In the genomic region with DNA sequence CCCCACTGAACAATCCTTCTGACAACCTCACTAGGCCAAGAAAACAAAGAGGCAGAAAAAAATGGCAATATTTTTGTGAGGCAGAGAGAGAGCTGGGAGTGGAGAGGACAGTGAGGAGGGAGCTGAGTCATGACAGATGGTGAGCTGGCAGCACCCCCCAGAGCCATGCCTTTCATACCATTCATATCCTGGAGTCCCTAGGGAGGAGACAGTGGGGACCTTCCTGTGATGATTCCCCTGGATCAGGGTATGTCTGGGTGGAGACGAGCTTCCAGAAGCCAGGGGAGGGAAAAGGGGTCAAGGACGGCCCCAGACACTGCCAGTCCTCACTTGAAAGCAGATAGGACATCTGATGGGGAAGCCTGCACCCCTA, we compare ENCODE assay signal across 15 cellular contexts.
DNase-seq lines count a peak whose midpoint lies in the region; ATAC-seq and TF ChIP-seq lines count a peak whose summit lies in the region.
"Had no signal": no experiment of that assay in that cellular context is flagged by ENCODE, and none has a peak within 500 bp of the region (broad histone marks: within the 10 kb centered on the region; RNA-seq: fewer than 3 reads in every experiment).

No MANE protein-coding gene starts in this region.

- H3K27me3 ChIP-seq in AG04450 (ENCODE audit: control insufficient read depth, insufficient read depth, low read length) (no peaks in the 10 kb centered on the region), kidney epithelial cell (ENCODE audit: control insufficient read depth, insufficient read depth, low read length) (no peaks in the 10 kb centered on the region), gastrocnemius medialis (no peaks in the 10 kb centered on the region)
- H3K27me3 ChIP-seq: upper lobe of left lung had no signal

- CTCF ChIA-PET in AG04450 (lab: Charles Lee): interaction anchor here (0.6 kb wide), 1 partner anchor 171 kb away, joined by 3 read pairs; no protein-coding TSS in a partner anchor

- intact Hi-C loops in gastrocnemius medialis (cut with DNase I; ENCODE audit: low total_unique reads): no loop called here

- in situ Hi-C loops in astrocyte of the spinal cord (cut with HindIII; ENCODE audit: low sequenced_read_pairs): no loop called here
- in situ Hi-C loops in gastrocnemius medialis (cut with MboI; ENCODE audit: low sequenced_read_pairs in 4 of 4): no loop called here

- POLR2A ChIA-PET in AG04450 (lab: Yijun Ruan, JAX): no interaction called here

- H3K4me3 ChIP-seq in AG04450 (ENCODE audit: low read depth, low read length) (no peak overlapping the region), astrocyte of the spinal cord (ENCODE audit: low read depth, low read length) (no peak overlapping the region), kidney epithelial cell (ENCODE audit: low read depth, low read length) (no peak overlapping the region), gastrocnemius medialis (no peak overlapping the region)
- H3K4me3 ChIP-seq: upper lobe of left lung had no signal

- H3K9me3 ChIP-seq in AG04450 (ENCODE audit: control insufficient read depth, insufficient read depth, low read length) (no peaks in the 10 kb centered on the region; the same call in 1 of the 2 replicates), gastrocnemius medialis (no peaks in the 10 kb centered on the region)
- H3K9me3 ChIP-seq: upper lobe of left lung had no signal

- TF ChIP-seq CTCF in AG04450 (IDR thresholded peaks at IDR 0.05; ENCODE audit: low read depth, low read length): no peak
- no peak for TF ChIP-seq CTCF in astrocyte of the spinal cord (IDR thresholded peaks at IDR 0.05; ENCODE audit: low read depth, low read length)
- no peak for TF ChIP-seq CTCF in kidney epithelial cell (IDR thresholded peaks at IDR 0.05; ENCODE audit: insufficient read depth, low read length, poor library complexity, severe bottlenecking)
- TF ChIP-seq CTCF in gastrocnemius medialis (IDR thresholded peaks at IDR 0.05 in 4 of 5, conservative IDR thresholded peaks at IDR 0.05 in 1 of 5): no peak

- DNase-seq in AG04450 (ENCODE audit: low read depth, low spot score) (peak; percentile 30), HT1080 (ENCODE audit: low read depth) (peak; percentile 94), astrocyte of the spinal cord (ENCODE audit: low read depth, low spot score) (peak; percentile 81), kidney epithelial cell (ENCODE audit: low read depth) (peak; percentile 50), SW480 (ENCODE audit: low spot score) (no peak), NCI-H748 (lab: John Stamatoyannopoulos, UW; ENCODE audit: unreplicated experiment) (no peak), gastrocnemius medialis (no peak), retina (no peak)
- DNase-seq: activated naive CD8-positive, alpha-beta T cell treated with anti-CD3 and anti-CD28 coated beads, Interleukin-2, amount 50 U/mL, for 24 hours; activated T-cell treated with anti-CD3 and anti-CD28 coated beads for 4 hours; C1 segment of cervical spinal cord; erythroblast; Kasumi-1; stimulated activated CD4-positive, alpha-beta T cell treated with anti-CD3 and anti-CD28 coated beads, Interleukin-1b, Interleukin-23, amount 100 ng/mL, for 48 hours; upper lobe of left lung had no signal

- H3K4me1 ChIP-seq in gastrocnemius medialis: no peaks in the 10 kb centered on the region
- H3K4me1 ChIP-seq: upper lobe of left lung had no signal

- no peak for ATAC-seq in gastrocnemius medialis
- ATAC-seq: activated naive CD8-positive, alpha-beta T cell treated with anti-CD3 and anti-CD28 coated beads, Interleukin-2, amount 50 U/mL, for 24 hours had no signal

- peak overlapping the region; percentile 63 for H3K27ac ChIP-seq in AG04450 (ENCODE audit: low read depth, low read length)
- H3K27ac ChIP-seq in gastrocnemius medialis: no peak overlapping the region
- H3K27ac ChIP-seq: upper lobe of left lung had no signal

- no peak for TF ChIP-seq POLR2A in gastrocnemius medialis (IDR thresholded peaks at IDR 0.05)

- H3K36me3 ChIP-seq in kidney epithelial cell (ENCODE audit: control insufficient read depth, insufficient read depth, low read length) (no peaks in the 10 kb centered on the region), gastrocnemius medialis (no peaks in the 10 kb centered on the region)
- H3K36me3 ChIP-seq: upper lobe of left lung had no signal

Comparison
In these comparisons a context has a peak if more than half of its experiments do, and no peak if none do; other contexts are left out.
1. DNase-seq: peak in AG04450 (single experiment), HT1080 (single experiment), astrocyte of the spinal cord (single experiment) and kidney epithelial cell (single experiment); none in SW480 (single experiment), NCI-H748 (single experiment), gastrocnemius medialis (0 of 2) and retina (single experiment).